ENCODE assay signal across 8 cellular contexts in the genomic region with DNA sequence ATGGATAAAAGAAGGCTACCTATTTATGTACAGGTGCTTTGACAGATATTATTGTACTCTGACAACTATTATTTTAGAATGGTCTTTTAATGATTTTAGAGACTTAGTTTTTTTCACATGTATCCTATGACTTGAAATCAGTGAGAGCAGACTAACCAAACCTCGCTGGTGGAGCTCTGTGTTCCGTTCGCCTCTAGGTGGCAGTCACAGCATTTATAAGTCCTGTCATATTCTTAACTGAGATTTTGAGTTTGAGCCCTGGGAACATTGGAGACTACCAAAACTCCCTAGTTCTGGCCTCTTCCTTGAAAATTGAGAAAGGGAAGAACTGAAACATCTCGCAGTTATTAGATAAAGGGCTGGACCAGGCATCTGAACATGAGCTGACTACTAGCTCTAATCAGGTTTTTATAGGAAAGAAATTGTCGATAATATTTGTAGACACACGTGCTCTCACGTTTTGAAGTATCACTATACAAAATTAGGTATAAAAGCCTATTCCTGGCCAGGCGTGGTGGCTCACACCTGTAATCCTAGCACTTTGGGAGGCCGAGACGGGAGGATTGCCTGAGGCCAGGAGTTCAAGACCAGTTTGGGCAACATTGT. TPM values are rescaled to one million over a fixed set of nuclear protein-coding genes. Genes with fewer than 3 reads are reported as not detected.
DNase-seq lines count a peak whose midpoint lies in the region; ATAC-seq and TF ChIP-seq lines count a peak whose summit lies in the region.

No MANE protein-coding gene starts in this region.

- no peaks in the 10 kb centered on the region for H3K9me3 ChIP-seq in HAP-1

- peak; percentile 89 for TF ChIP-seq CTCF in choroid plexus epithelial cell (conservative IDR thresholded peaks at IDR 0.05; ENCODE audit: low read depth, low read length)

- H3K27me3 ChIP-seq in HAP-1 (ENCODE audit: low read depth): no peaks in the 10 kb centered on the region

- no peak overlapping the region for H3K4me3 ChIP-seq in HAP-1
- no peak overlapping the region for H3K4me3 ChIP-seq in choroid plexus epithelial cell (ENCODE audit: low read depth, low read length)

- in situ Hi-C loops in HAP-1 (cut with MboI; ENCODE audit: low sequenced_read_pairs): loop anchor here (25.0 kb wide), 1 partner anchor 653 kb away; no protein-coding TSS in a partner anchor

- H3K36me3 ChIP-seq in HAP-1 (replicated peaks): no peaks in the 10 kb centered on the region; the same call in 1 of the 2 replicates

- peaks cover 8% of the 10 kb centered on the region for H3K4me1 ChIP-seq in HAP-1

- ATAC-seq in left lobe of liver: peak; percentile 81
- ATAC-seq in HG02571 (IDR thresholded peaks at IDR 0.05; ENCODE audit: unreplicated experiment): no peak

- peak; percentile 95 for DNase-seq in Ammon's horn (ENCODE audit: low spot score)
- DNase-seq in HAP-1 (ENCODE audit: low spot score in 2 of 2): peak; percentile 77 to 79
- DNase-seq in NCI-H345 treated with DMSO at 0.1 percent for 48 hours (lab: John Stamatoyannopoulos, UW; ENCODE audit: unreplicated experiment): peak; percentile 38
- peak; percentile 43 to 49 for DNase-seq in activated CD4-positive, alpha-beta T cell treated with anti-CD3 and anti-CD28 coated beads for 24 hours (ENCODE audit: low read depth in 2 of 2)
- DNase-seq in choroid plexus epithelial cell (ENCODE audit: low read depth): peak; percentile 95
- DNase-seq in left lobe of liver (ENCODE audit: low spot score): peak; percentile 68
- DNase-seq in stimulated activated CD4-positive, alpha-beta T cell treated with anti-CD3 and anti-CD28 coated beads, Interleukin-4, amount 100 ng/mL, for 48 hours (ENCODE audit: low read depth in 2 of 2): peak; percentile 42 to 47

RNA-seq across cellular contexts. Expression of gene TTLL5, which starts 48.3 kb away (rescaled TPM):
- 9.5 TPM for total RNA-seq in left lobe of liver

RNA-seq across cellular contexts. Expression of gene ERG28, which starts 48.6 kb away (rescaled TPM):
- total RNA-seq in left lobe of liver: 17.9 TPM

Comparison
In these comparisons a context has a peak if more than half of its experiments do, and no peak if none do; other contexts are left out.
1. DNase-seq: peak in every context shown above with its lines; median percentile 95 in Ammon's horn; 95 in choroid plexus epithelial cell; 78 in HAP-1; 68 in left lobe of liver; 46 in activated CD4-positive, alpha-beta T cell treated with anti-CD3 and anti-CD28 coated beads for 24 hours; 44 in stimulated activated CD4-positive, alpha-beta T cell treated with anti-CD3 and anti-CD28 coated beads, Interleukin-4, amount 100 ng/mL, for 48 hours; 38 in NCI-H345 treated with DMSO at 0.1 percent for 48 hours.